ENCODE assay signal across 1 cellular context in the genomic region with DNA sequence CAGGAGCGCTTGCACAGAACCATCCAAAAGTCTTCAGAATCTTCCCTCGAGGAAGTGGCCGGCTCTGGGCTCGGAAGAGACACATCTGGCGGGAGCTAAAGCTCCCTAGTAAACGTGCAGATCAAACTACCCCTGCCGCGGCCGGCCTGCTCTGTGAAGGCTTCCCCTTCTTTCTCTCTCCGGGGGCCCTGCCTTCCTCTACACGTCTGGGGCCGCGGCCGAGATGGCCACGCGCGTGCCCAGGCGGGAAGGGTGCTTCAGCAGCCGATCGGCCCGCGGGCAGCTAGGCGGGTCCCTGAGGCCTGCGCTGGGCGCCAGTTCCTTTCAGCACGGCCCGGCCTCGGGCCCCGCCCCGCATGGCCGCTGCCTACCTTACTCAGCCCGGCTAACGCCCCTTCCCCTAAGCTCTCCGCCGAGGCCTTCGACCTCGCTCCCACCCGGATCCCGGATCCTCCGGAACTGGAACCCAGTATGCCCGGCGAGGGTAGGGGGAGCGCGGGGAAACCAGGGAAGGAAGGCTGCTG.
A peak's percentile ranks its signal among the peaks of the same experiment; 100 is the strongest.
TF ChIP-seq lines count a peak whose summit lies in the region.

No MANE protein-coding gene starts in this region.

TF ChIP-seq in HepG2, 621 proteins besides CTCF, POLR2A, EP300 and RAD21 (continues in another document):
- no peak for TF ChIP-seq TRAFD1 (CRISPR knock-in tag; IDR thresholded peaks at IDR 0.05; ENCODE audit: borderline replicate concordance)
- TF ChIP-seq SUZ12 (IDR thresholded peaks at IDR 0.05; ENCODE audit: low read depth, low read length) = no peak
- no peak for TF ChIP-seq POGZ (CRISPR knock-in tag; IDR thresholded peaks at IDR 0.05)
- TF ChIP-seq KDM4B (CRISPR knock-in tag; IDR thresholded peaks at IDR 0.05) = no peak
- TF ChIP-seq RBM39 (IDR thresholded peaks at IDR 0.05; ENCODE audit: low read depth, low read length, poor library complexity, severe bottlenecking) = no peak
- TF ChIP-seq, protein P1, sequence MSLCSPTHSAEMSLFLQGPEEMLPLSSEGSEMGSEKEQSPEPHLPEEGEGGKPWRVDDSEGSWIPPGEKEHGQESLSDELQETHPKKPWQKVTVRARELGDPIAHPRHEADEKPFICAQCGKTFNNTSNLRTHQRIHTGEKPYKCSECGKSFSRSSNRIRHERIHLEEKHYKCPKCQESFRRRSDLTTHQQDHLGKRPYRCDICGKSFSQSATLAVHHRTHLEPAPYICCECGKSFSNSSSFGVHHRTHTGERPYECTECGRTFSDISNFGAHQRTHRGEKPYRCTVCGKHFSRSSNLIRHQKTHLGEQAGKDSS (CRISPR knock-in tag; IDR thresholded peaks at IDR 0.05; ENCODE audit: borderline replicate concordance, low read depth) = no peak
- TF ChIP-seq, protein P2, sequence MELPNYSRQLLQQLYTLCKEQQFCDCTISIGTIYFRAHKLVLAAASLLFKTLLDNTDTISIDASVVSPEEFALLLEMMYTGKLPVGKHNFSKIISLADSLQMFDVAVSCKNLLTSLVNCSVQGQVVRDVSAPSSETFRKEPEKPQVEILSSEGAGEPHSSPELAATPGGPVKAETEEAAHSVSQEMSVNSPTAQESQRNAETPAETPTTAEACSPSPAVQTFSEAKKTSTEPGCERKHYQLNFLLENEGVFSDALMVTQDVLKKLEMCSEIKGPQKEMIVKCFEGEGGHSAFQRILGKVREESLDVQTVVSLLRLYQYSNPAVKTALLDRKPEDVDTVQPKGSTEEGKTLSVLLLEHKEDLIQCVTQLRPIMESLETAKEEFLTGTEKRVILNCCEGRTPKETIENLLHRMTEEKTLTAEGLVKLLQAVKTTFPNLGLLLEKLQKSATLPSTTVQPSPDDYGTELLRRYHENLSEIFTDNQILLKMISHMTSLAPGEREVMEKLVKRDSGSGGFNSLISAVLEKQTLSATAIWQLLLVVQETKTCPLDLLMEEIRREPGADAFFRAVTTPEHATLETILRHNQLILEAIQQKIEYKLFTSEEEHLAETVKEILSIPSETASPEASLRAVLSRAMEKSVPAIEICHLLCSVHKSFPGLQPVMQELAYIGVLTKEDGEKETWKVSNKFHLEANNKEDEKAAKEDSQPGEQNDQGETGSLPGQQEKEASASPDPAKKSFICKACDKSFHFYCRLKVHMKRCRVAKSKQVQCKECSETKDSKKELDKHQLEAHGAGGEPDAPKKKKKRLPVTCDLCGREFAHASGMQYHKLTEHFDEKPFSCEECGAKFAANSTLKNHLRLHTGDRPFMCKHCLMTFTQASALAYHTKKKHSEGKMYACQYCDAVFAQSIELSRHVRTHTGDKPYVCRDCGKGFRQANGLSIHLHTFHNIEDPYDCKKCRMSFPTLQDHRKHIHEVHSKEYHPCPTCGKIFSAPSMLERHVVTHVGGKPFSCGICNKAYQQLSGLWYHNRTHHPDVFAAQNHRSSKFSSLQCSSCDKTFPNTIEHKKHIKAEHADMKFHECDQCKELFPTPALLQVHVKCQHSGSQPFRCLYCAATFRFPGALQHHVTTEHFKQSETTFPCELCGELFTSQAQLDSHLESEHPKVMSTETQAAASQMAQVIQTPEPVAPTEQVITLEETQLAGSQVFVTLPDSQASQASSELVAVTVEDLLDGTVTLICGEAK (IDR thresholded peaks at IDR 0.05) = no peak
- TF ChIP-seq, protein P2 (CRISPR knock-in tag; IDR thresholded peaks at IDR 0.05) = no peak
- TF ChIP-seq, protein P3, sequence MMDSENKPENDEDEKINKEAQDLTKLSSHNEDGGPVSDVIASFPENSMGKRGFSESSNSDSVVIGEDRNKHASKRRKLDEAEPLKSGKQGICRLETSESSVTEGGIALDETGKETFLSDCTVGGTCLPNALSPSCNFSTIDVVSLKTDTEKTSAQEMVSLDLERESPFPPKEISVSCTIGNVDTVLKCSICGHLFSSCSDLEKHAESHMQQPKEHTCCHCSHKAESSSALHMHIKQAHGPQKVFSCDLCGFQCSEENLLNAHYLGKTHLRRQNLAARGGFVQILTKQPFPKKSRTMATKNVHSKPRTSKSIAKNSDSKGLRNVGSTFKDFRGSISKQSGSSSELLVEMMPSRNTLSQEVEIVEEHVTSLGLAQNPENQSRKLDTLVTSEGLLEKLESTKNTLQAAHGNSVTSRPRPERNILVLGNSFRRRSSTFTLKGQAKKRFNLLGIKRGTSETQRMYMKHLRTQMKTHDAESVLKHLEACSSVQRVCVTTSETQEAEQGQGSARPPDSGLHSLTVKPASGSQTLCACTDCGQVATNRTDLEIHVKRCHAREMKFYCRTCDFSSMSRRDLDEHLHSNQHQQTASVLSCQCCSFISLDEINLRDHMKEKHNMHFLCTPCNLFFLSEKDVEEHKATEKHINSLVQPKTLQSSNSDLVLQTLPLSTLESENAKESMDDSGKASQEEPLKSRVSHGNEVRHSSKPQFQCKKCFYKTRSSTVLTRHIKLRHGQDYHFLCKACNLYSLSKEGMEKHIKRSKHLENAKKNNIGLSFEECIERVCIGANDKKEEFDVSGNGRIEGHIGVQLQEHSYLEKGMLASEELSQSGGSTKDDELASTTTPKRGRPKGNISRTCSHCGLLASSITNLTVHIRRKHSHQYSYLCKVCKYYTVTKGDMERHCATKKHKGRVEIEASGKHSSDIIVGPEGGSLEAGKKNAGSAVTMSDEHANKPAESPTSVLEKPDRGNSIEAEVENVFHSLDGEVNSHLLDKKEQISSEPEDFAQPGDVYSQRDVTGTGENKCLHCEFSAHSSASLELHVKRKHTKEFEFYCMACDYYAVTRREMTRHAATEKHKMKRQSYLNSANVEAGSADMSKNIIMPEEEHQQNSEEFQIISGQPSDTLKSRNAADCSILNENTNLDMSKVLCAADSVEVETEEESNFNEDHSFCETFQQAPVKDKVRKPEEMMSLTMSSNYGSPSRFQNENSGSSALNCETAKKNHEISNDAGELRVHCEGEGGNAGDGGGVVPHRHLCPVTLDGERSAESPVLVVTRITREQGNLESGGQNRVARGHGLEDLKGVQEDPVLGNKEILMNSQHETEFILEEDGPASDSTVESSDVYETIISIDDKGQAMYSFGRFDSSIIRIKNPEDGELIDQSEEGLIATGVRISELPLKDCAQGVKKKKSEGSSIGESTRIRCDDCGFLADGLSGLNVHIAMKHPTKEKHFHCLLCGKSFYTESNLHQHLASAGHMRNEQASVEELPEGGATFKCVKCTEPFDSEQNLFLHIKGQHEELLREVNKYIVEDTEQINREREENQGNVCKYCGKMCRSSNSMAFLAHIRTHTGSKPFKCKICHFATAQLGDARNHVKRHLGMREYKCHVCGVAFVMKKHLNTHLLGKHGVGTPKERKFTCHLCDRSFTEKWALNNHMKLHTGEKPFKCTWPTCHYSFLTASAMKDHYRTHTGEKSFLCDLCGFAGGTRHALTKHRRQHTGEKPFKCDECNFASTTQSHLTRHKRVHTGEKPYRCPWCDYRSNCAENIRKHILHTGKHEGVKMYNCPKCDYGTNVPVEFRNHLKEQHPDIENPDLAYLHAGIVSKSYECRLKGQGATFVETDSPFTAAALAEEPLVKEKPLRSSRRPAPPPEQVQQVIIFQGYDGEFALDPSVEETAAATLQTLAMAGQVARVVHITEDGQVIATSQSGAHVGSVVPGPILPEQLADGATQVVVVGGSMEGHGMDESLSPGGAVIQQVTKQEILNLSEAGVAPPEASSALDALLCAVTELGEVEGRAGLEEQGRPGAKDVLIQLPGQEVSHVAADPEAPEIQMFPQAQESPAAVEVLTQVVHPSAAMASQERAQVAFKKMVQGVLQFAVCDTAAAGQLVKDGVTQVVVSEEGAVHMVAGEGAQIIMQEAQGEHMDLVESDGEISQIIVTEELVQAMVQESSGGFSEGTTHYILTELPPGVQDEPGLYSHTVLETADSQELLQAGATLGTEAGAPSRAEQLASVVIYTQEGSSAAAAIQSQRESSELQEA (CRISPR knock-in tag; IDR thresholded peaks at IDR 0.05; ENCODE audit: not compliant biosample characterization) = no peak
- 0 out of 2 replicates have a peak, but pooled peaks have one; percentile 40 for TF ChIP-seq ZNF235 (CRISPR knock-in tag; IDR thresholded peaks at IDR 0.05; ENCODE audit: borderline replicate concordance)
- TF ChIP-seq ZFP41 (CRISPR knock-in tag; IDR thresholded peaks at IDR 0.05; ENCODE audit: borderline replicate concordance) = no peak
- TF ChIP-seq ZSCAN22 (CRISPR knock-in tag; IDR thresholded peaks at IDR 0.05) = no peak
- TF ChIP-seq SMC3 (IDR thresholded peaks at IDR 0.05; ENCODE audit: low read length) = no peak
- no peak for TF ChIP-seq DMAP1 (CRISPR knock-in tag; IDR thresholded peaks at IDR 0.05)
- no peak for TF ChIP-seq NR1H2 (CRISPR knock-in tag; IDR thresholded peaks at IDR 0.05; ENCODE audit: borderline replicate concordance, low read depth)
- TF ChIP-seq ZNF598 (CRISPR knock-in tag; IDR thresholded peaks at IDR 0.05; ENCODE audit: borderline replicate concordance) = 0 out of 2 replicates have a peak, but pooled peaks have one; percentile 46
- TF ChIP-seq FOXK1 (CRISPR knock-in tag; IDR thresholded peaks at IDR 0.05; ENCODE audit: borderline replicate concordance, low read depth) = no peak
- TF ChIP-seq ELF1 (CRISPR knock-in tag; IDR thresholded peaks at IDR 0.05) = no peak
- no peak for TF ChIP-seq GTF3A (CRISPR knock-in tag; conservative IDR thresholded peaks at IDR 0.05)
- no peak for TF ChIP-seq PAF1 (CRISPR knock-in tag; IDR thresholded peaks at IDR 0.05)
- no peak for TF ChIP-seq SIN3B (IDR thresholded peaks at IDR 0.05; ENCODE audit: low read length)
- TF ChIP-seq GABPB1 (CRISPR knock-in tag; IDR thresholded peaks at IDR 0.05) = no peak
- TF ChIP-seq, protein P4, sequence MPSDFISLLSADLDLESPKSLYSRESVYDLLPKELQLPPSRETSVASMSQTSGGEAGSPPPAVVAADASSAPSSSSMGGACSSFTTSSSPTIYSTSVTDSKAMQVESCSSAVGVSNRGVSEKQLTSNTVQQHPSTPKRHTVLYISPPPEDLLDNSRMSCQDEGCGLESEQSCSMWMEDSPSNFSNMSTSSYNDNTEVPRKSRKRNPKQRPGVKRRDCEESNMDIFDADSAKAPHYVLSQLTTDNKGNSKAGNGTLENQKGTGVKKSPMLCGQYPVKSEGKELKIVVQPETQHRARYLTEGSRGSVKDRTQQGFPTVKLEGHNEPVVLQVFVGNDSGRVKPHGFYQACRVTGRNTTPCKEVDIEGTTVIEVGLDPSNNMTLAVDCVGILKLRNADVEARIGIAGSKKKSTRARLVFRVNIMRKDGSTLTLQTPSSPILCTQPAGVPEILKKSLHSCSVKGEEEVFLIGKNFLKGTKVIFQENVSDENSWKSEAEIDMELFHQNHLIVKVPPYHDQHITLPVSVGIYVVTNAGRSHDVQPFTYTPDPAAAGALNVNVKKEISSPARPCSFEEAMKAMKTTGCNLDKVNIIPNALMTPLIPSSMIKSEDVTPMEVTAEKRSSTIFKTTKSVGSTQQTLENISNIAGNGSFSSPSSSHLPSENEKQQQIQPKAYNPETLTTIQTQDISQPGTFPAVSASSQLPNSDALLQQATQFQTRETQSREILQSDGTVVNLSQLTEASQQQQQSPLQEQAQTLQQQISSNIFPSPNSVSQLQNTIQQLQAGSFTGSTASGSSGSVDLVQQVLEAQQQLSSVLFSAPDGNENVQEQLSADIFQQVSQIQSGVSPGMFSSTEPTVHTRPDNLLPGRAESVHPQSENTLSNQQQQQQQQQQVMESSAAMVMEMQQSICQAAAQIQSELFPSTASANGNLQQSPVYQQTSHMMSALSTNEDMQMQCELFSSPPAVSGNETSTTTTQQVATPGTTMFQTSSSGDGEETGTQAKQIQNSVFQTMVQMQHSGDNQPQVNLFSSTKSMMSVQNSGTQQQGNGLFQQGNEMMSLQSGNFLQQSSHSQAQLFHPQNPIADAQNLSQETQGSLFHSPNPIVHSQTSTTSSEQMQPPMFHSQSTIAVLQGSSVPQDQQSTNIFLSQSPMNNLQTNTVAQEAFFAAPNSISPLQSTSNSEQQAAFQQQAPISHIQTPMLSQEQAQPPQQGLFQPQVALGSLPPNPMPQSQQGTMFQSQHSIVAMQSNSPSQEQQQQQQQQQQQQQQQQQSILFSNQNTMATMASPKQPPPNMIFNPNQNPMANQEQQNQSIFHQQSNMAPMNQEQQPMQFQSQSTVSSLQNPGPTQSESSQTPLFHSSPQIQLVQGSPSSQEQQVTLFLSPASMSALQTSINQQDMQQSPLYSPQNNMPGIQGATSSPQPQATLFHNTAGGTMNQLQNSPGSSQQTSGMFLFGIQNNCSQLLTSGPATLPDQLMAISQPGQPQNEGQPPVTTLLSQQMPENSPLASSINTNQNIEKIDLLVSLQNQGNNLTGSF (CRISPR knock-in tag; IDR thresholded peaks at IDR 0.05) = no peak
- no peak for TF ChIP-seq THAP11 (CRISPR knock-in tag; IDR thresholded peaks at IDR 0.05)
- TF ChIP-seq YY1 (IDR thresholded peaks at IDR 0.05; ENCODE audit: insufficient read depth, insufficient replicate concordance, low read depth, low read length) = no peak
- TF ChIP-seq, protein P5, sequence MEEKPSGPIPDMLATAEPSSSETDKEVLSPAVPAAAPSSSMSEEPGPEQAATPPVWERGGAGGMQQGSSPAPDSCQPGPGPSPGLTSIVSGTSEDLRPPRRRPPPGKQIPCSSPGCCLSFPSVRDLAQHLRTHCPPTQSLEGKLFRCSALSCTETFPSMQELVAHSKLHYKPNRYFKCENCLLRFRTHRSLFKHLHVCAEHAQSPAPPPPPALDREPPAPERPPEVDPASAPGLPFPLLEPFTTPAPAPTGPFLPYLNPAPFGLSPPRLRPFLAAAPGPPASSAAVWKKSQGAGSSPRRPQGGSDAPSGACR (CRISPR knock-in tag; IDR thresholded peaks at IDR 0.05) = no peak
